In genomic region chr3:42473083-42473932, GRCh38 we compare ENCODE assay signal across 12 cellular contexts. TPM values are rescaled to one million over a fixed set of nuclear protein-coding genes. Genes with fewer than 3 reads are reported as not detected.
DNase-seq lines count a peak whose midpoint lies in the region; ATAC-seq and TF ChIP-seq lines count a peak whose summit lies in the region.
"Had no signal": no experiment of that assay in that cellular context is flagged by ENCODE, and none has a peak within 500 bp of the region (broad histone marks: within the 10 kb centered on the region; RNA-seq: fewer than 3 reads in every experiment).

No MANE protein-coding gene starts in this region.

- H3K79me2 ChIP-seq in trophoblast cell (ENCODE audit: control insufficient read depth, insufficient read depth, low read length, poor library complexity): peaks cover 2% of the 10 kb centered on the region

- peak overlapping the region; percentile 11 for H4K12ac ChIP-seq in trophoblast cell (ENCODE audit: low read depth, low read length)

- H3K4me1 Mint-ChIP-seq in CD4-positive, alpha-beta T cell (ENCODE audit: low read depth): no peaks in the 10 kb centered on the region
- H3K4me1 Mint-ChIP-seq: activated B cell treated with CpG ODN at 0.5 μM for 24 hours had no signal

- no peak for TF ChIP-seq CTCF in HFF-Myc (IDR thresholded peaks at IDR 0.05; ENCODE audit: low read depth, low read length, missing control alignments)
- TF ChIP-seq CTCF in fibroblast of the aortic adventitia (IDR thresholded peaks at IDR 0.05; ENCODE audit: insufficient read depth, low read length): no peak
- no peak for TF ChIP-seq CTCF in CD4-positive, alpha-beta T cell (IDR thresholded peaks at IDR 0.05)

- H3K4me2 ChIP-seq in trophoblast cell (ENCODE audit: low read length): no peak overlapping the region

- H3K27me3 ChIP-seq in SJCRH30: no peaks in the 10 kb centered on the region
- H3K27me3 ChIP-seq in trophoblast cell (ENCODE audit: insufficient read depth, low read length): no peaks in the 10 kb centered on the region
- H3K27me3 ChIP-seq in CD4-positive, alpha-beta T cell (ENCODE audit: control insufficient read depth, insufficient read depth, low read length): no peaks in the 10 kb centered on the region
- H3K27me3 ChIP-seq: dorsolateral prefrontal cortex, thyroid gland had no signal

- POLR2A ChIA-PET in CD4-positive, alpha-beta T cell (lab: Charles Lee): no interaction called here

- no peak overlapping the region for H3K4me3 Mint-ChIP-seq in CD4-positive, alpha-beta T cell
- H3K4me3 Mint-ChIP-seq: activated B cell treated with CpG ODN at 0.5 μM for 24 hours had no signal

- peak overlapping the region; percentile 79 for H3K14ac ChIP-seq in trophoblast cell (ENCODE audit: low read length)

- peak overlapping the region; percentile 17 for H3K4ac ChIP-seq in trophoblast cell (ENCODE audit: low read depth, low read length)

- WGBS in trophoblast cell (ENCODE audit: extremely low coverage, insufficient coverage, insufficient read length): no CpG with 5 or more reads among the region's 10 CpGs

- H2BK5ac ChIP-seq in trophoblast cell (ENCODE audit: low read depth, low read length, poor library complexity): peak overlapping the region; percentile 47

- H3K4me3 ChIP-seq in HFF-Myc (replicated peaks; ENCODE audit: low read depth, low read length): no peak overlapping the region
- no peak overlapping the region for H3K4me3 ChIP-seq in SJCRH30
- no peak overlapping the region for H3K4me3 ChIP-seq in fibroblast of the aortic adventitia (ENCODE audit: low read depth, low read length)
- no peak overlapping the region for H3K4me3 ChIP-seq in trophoblast cell (ENCODE audit: low read depth, low read length)
- H3K4me3 ChIP-seq: thyroid gland had no signal

- H3K4me1 ChIP-seq in SJCRH30 (no peaks in the 10 kb centered on the region), trophoblast cell (ENCODE audit: control insufficient read depth in 1 of 2, insufficient read depth in 2 of 2, low read length in 2 of 2) (peaks cover 26 to 28% of the 10 kb centered on the region in 2 experiments)

- H3K36me3 Mint-ChIP-seq in CD4-positive, alpha-beta T cell (ENCODE audit: low read depth): no peaks in the 10 kb centered on the region

- no peaks in the 10 kb centered on the region for H3K9me3 Mint-ChIP-seq in CD4-positive, alpha-beta T cell
- H3K9me3 Mint-ChIP-seq: activated B cell treated with CpG ODN at 0.5 μM for 24 hours; activated T-helper 2 cell treated with anti-CD3 and anti-CD28 coated beads, Interferon-gamma antibody, Interleukin-2, Interleukin-4, amounts not matched to agents 10 μg/mL and 5 μg/mL and 100 μg/mL, durations not matched to agents 14 hours and 24 hours and 36 hours had no signal

- ATAC-seq in CD4-positive, alpha-beta T cell (ENCODE audit: poor library complexity): no peak

- CTCF ChIA-PET in CD4-positive, alpha-beta T cell (lab: Charles Lee): no interaction called here

- peak overlapping the region; percentile 35 for H3K18ac ChIP-seq in trophoblast cell (ENCODE audit: low read length)

- H3K27me3 Mint-ChIP-seq in CD4-positive, alpha-beta T cell: peaks cover 22% of the 10 kb centered on the region

- H4K8ac ChIP-seq in trophoblast cell (ENCODE audit: low read depth, low read length): peak overlapping the region; percentile 51

- H2AK5ac ChIP-seq in trophoblast cell (ENCODE audit: low read length): peak overlapping the region; percentile 27

- DNase-seq in HFF-Myc (ENCODE audit: extremely low read depth, low read depth) (peak; percentile 73), SJCRH30 (peak; percentile 50 to 57), fibroblast of the aortic adventitia (ENCODE audit: low read depth) (peak; percentile 93), trophoblast cell (peak; percentile 30 to 54), occipital lobe (lab: John Stamatoyannopoulos, UW) (no peak)
- no peak for DNase-seq in CD4-positive, alpha-beta T cell
- no peak for DNase-seq in activated CD4-positive, alpha-beta T cell treated with anti-CD3 and anti-CD28 coated beads for 48 hours
- DNase-seq: activated B cell treated with CpG ODN at 0.5 μM for 24 hours, NCI-H1105 treated with DMSO at 0.1 percent for 48 hours had no signal

- H2BK12ac ChIP-seq in trophoblast cell (ENCODE audit: low read length): peak overlapping the region; percentile 66

- intact Hi-C loops in CD4-positive, alpha-beta T cell (cut with DNase I, micrococcal nuclease): no loop called here

- H3K79me1 ChIP-seq in trophoblast cell (ENCODE audit: low read length): peaks cover 28% of the 10 kb centered on the region

- H3K27ac ChIP-seq in SJCRH30: no peak overlapping the region
- H3K27ac ChIP-seq in trophoblast cell (ENCODE audit: low read depth, low read length): peak overlapping the region; percentile 62
- H3K27ac ChIP-seq in CD4-positive, alpha-beta T cell (ENCODE audit: low read depth, low read length): no peak overlapping the region
- H3K27ac ChIP-seq: thyroid gland had no signal

- no peak overlapping the region for H3K9ac ChIP-seq in trophoblast cell (ENCODE audit: low read length)

- H4K91ac ChIP-seq in trophoblast cell (ENCODE audit: low read depth, low read length): peak overlapping the region; percentile 95

- H3K9me3 ChIP-seq in SJCRH30 (replicated peaks) (no peaks in the 10 kb centered on the region), trophoblast cell (ENCODE audit: insufficient read depth, low read depth, low read length) (no peaks in the 10 kb centered on the region)
- no peaks in the 10 kb centered on the region for H3K9me3 ChIP-seq in CD4-positive, alpha-beta T cell (ENCODE audit: control insufficient read depth, low read length)
- H3K9me3 ChIP-seq: thyroid gland had no signal

- peak overlapping the region; percentile 79 for H2BK120ac ChIP-seq in trophoblast cell (ENCODE audit: insufficient read depth, low read length, poor library complexity)

- peak overlapping the region; percentile 26 for H2AFZ ChIP-seq in trophoblast cell (ENCODE audit: insufficient read depth, low read length, poor library complexity)

- no peak overlapping the region for H3K27ac Mint-ChIP-seq in CD4-positive, alpha-beta T cell
- H3K27ac Mint-ChIP-seq: activated B cell treated with CpG ODN at 0.5 μM for 24 hours; activated T-helper 2 cell treated with anti-CD3 and anti-CD28 coated beads, Interferon-gamma antibody, Interleukin-2, Interleukin-4, amounts not matched to agents 10 μg/mL and 5 μg/mL and 100 μg/mL, durations not matched to agents 14 hours and 24 hours and 36 hours had no signal

- H3K36me3 ChIP-seq in SJCRH30 (no peaks in the 10 kb centered on the region), trophoblast cell (ENCODE audit: control insufficient read depth in 1 of 2, insufficient read depth in 2 of 2, low read length in 2 of 2) (no peaks in the 10 kb centered on the region)
- H3K36me3 ChIP-seq: thyroid gland had no signal

- H3K23ac ChIP-seq in trophoblast cell (ENCODE audit: low read length): no peak overlapping the region

RNA-seq across cellular contexts. Expression of gene VIPR1, which starts 29.1 kb away (rescaled TPM):
- total RNA-seq in SJCRH30 (2014; rRNA removed; shearing (Covaris generic)): not detected in 2 replicates
- total RNA-seq in fibroblast of the aortic adventitia (ENCODE audit: low replicate concordance) (5.6 TPM in 1 of 2 replicates, not detected in the other), occipital lobe (0.16 TPM)
- polyA plus RNA-seq in trophoblast cell (2013): 8.1 and 8.8 TPM in 2 replicates
- total RNA-seq in CD4-positive, alpha-beta T cell: 10 to 100 TPM; 66.8 to 67.6 TPM

Comparison
In these comparisons a context has a peak if more than half of its experiments do, and no peak if none do; other contexts are left out.
1. DNase-seq: peak in HFF-Myc (single experiment), SJCRH30 (2 of 2), fibroblast of the aortic adventitia (single experiment) and trophoblast cell (2 of 2); none in occipital lobe (single experiment), CD4-positive, alpha-beta T cell (0 of 10) and activated CD4-positive, alpha-beta T cell treated with anti-CD3 and anti-CD28 coated beads for 48 hours (single experiment).
2. RNA of gene VIPR1, which starts 29.1 kb away (total RNA-seq): 66.8 to 67.6 TPM in CD4-positive, alpha-beta T cell; 5.6 TPM in fibroblast of the aortic adventitia, 0.16 TPM in occipital lobe (single experiment) and not detected in SJCRH30; every median in the first group is over 10 times any median in the second.